Comparison of ENCODE assay signal across 23 cellular contexts in the genomic region with DNA sequence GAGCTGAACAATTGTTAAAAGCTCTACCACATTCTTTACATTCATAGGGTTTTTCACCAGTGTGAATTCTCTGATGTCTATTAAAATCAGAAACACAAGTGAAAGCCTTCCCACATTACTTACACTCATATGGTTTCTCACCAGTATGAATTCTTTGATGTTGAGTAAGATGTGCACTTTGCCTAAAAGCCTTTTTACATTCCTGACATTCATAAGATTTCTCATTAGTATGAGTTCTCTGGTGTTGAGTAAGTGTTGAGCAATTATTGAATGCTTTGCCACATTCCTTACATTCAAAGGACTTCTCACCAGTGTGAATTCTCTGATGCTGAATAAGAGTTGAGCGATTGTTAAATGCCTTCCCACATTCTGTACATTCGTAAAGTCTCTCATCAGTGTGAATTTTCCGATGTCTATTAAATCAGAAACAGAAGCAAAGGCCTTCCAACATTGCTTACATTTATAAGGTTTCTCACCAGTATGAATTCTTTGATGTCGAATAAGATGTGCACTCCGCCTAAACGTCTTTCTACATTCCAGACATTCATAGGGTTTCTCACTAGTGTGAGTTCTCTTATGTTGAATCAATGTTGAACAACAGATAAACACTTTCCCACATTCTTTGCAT. TPM values are rescaled to one million over a fixed set of nuclear protein-coding genes. Genes with fewer than 3 reads are reported as not detected.
DNase-seq lines count a peak whose midpoint lies in the region; ATAC-seq, FAIRE-seq and TF ChIP-seq lines count a peak whose summit lies in the region.
"Had no signal": no experiment of that assay in that cellular context is flagged by ENCODE, and none has a peak within 500 bp of the region (broad histone marks: within the 10 kb centered on the region; RNA-seq: fewer than 3 reads in every experiment).

No MANE protein-coding gene starts in this region.

- no peak overlapping the region for H3K27ac ChIP-seq in CD8-positive, alpha-beta T cell (ENCODE audit: low read depth, low read length)
- no peak overlapping the region for H3K27ac ChIP-seq in HCT116 (ENCODE audit: low read depth, low read length)
- H3K27ac ChIP-seq in K562 (ENCODE audit: extremely low read depth, low read depth, low read length) = no peak overlapping the region
- no peak overlapping the region for H3K27ac ChIP-seq in mesendoderm (ENCODE audit: low read depth, low read length)
- H3K27ac ChIP-seq: KMS-11 had no signal

- intact Hi-C loops in CD8-positive, alpha-beta T cell (cut with DNase I, micrococcal nuclease) = no loop called here
- intact Hi-C loops in HCT116 (cut with micrococcal nuclease) = no loop called here
- intact Hi-C loops in K562 (cut with micrococcal nuclease) = no loop called here

- no peak overlapping the region for H4K8ac ChIP-seq in mesendoderm (ENCODE audit: low read depth, low read length)

- in situ Hi-C loops in K562 (cut with MboI) = no loop called here

- no peak overlapping the region for H3K9ac ChIP-seq in HCT116 (ENCODE audit: low read length)
- no peak overlapping the region for H3K9ac ChIP-seq in K562 (ENCODE audit: insufficient read depth in 1 of 2, low read depth in 2 of 2, low read length in 2 of 2)
- H3K9ac ChIP-seq in mesendoderm (ENCODE audit: low read length) = no peak overlapping the region
- H3K9ac ChIP-seq: KMS-11 had no signal

- no peak overlapping the region for H3K4me2 ChIP-seq in HCT116 (ENCODE audit: low read length)
- H3K4me2 ChIP-seq in K562 (ENCODE audit: insufficient read depth, low read length) = no peak overlapping the region
- H3K4me2 ChIP-seq in mesendoderm (ENCODE audit: low read length) = no peak overlapping the region
- H3K4me2 ChIP-seq: KMS-11 had no signal

- no peak overlapping the region for H2BK5ac ChIP-seq in mesendoderm (ENCODE audit: low read length)

- POLR2A ChIA-PET in CD8-positive, alpha-beta T cell (lab: Charles Lee) = no interaction called here
- POLR2A ChIA-PET in HCT116 (lab: Charles Lee) = no interaction called here
- POLR2A ChIA-PET in K562 (lab: Yijun Ruan, JAX) = no interaction called here

- no peak overlapping the region for H2AFZ ChIP-seq in HCT116 (ENCODE audit: low read depth, low read length, poor library complexity, severe bottlenecking)
- H2AFZ ChIP-seq in K562 (ENCODE audit: low read depth, low read length) = no peak overlapping the region

- no peaks in the 10 kb centered on the region for H3K4me1 Mint-ChIP-seq in CD8-positive, alpha-beta T cell (ENCODE audit: low read depth)
- H3K4me1 Mint-ChIP-seq: H9 had no signal

- H3K4ac ChIP-seq in mesendoderm (ENCODE audit: low read depth, low read length) = no peak overlapping the region

- no peaks in the 10 kb centered on the region for H3K27me3 Mint-ChIP-seq in CD8-positive, alpha-beta T cell (ENCODE audit: low read depth)
- H3K27me3 Mint-ChIP-seq: CD4-positive, alpha-beta T cell had no signal

- H3K27me3 ChIP-seq in CD8-positive, alpha-beta T cell (ENCODE audit: insufficient read depth, low read length) = no peaks in the 10 kb centered on the region
- H3K27me3 ChIP-seq in HCT116 (ENCODE audit: insufficient read depth, low read length) (no peaks in the 10 kb centered on the region), K562 (ENCODE audit: control insufficient read depth in 2 of 2, insufficient read depth in 2 of 2, low read length in 2 of 2) (no peaks in the 10 kb centered on the region), mesendoderm (ENCODE audit: insufficient read depth, low read length, poor library complexity) (no peaks in the 10 kb centered on the region)

- no peak overlapping the region for H2BK120ac ChIP-seq in mesendoderm (ENCODE audit: low read depth, low read length)

- H4K20me1 ChIP-seq in HCT116 (ENCODE audit: insufficient read depth) = no peaks in the 10 kb centered on the region
- H4K20me1 ChIP-seq in K562 (replicated peaks; ENCODE audit: control insufficient read depth, insufficient read depth, low read length) = no peaks in the 10 kb centered on the region

- no peak for TF ChIP-seq CTCF in CD8-positive, alpha-beta T cell (IDR thresholded peaks at IDR 0.05)
- TF ChIP-seq CTCF in HCT116 (IDR thresholded peaks at IDR 0.05 in 2 of 3, conservative IDR thresholded peaks at IDR 0.05 in 1 of 3; ENCODE audit: borderline replicate concordance in 1 of 3, insufficient read depth in 1 of 3, low read depth in 2 of 3, low read length in 2 of 3) (no peak), K562 (IDR thresholded peaks at IDR 0.05 in 2 of 3, conservative IDR thresholded peaks at IDR 0.05 in 1 of 3; ENCODE audit: insufficient read depth in 2 of 3, low read depth in 1 of 3, low read length in 3 of 3) (no peak)

- H3K18ac ChIP-seq in mesendoderm (ENCODE audit: low read length) = no peak overlapping the region

- TF ChIP-seq POLR2A in HCT116 (IDR thresholded peaks at IDR 0.05; ENCODE audit: borderline replicate concordance, extremely low read depth, insufficient read depth, insufficient read length) (no peak), K562 (conservative IDR thresholded peaks at IDR 0.05) (no peak)

- no peak overlapping the region for H2AK5ac ChIP-seq in mesendoderm (ENCODE audit: low read length)

- H3K9me3 ChIP-seq in CD8-positive, alpha-beta T cell (ENCODE audit: low read length) = peaks cover 41% of the 10 kb centered on the region
- peaks cover 16 to 31% of the 10 kb centered on the region in 2 experiments; a peak in 2 of 4 replicates for H3K9me3 ChIP-seq in HCT116 (ENCODE audit: control insufficient read depth in 1 of 2, insufficient read depth in 1 of 2, low read depth in 1 of 2, low read length in 2 of 2)
- peaks cover 4% of the 10 kb centered on the region for H3K9me3 ChIP-seq in K562 (replicated peaks; ENCODE audit: control insufficient read depth, insufficient read depth, low read depth, low read length)

- no peak overlapping the region for H3K23ac ChIP-seq in mesendoderm (ENCODE audit: low read length)

- no peak for DNase-seq in CD8-positive, alpha-beta T cell
- DNase-seq in HCT116 (ENCODE audit: low read depth, low spot score) = no peak
- no peak for DNase-seq in K562 (ENCODE audit: extremely low read depth in 1 of 4, low spot score in 3 of 4)
- DNase-seq in mesendoderm = peak; percentile 30
- DNase-seq in Kasumi-1 (lab: John Stamatoyannopoulos, UW) = no peak
- no peak for DNase-seq in H4 (ENCODE audit: low spot score)
- no peak for DNase-seq in GF-D8 (lab: John Stamatoyannopoulos, UW)
- no peak for DNase-seq in nucleus accumbens (lab: John Stamatoyannopoulos, UW)
- DNase-seq: Calu3; CD4-positive, alpha-beta T cell; DMS53; H9; NCI-H1417 treated with DMSO at 0.1 percent for 48 hours; NCI-H187 treated with DMSO at 0.1 percent for 48 hours; NCI-H226; NCI-H524; NCI-H82; OCI-M1; RPMI8226; SHP77 treated with DMSO at 0.1 percent for 48 hours had no signal

- TF ChIP-seq RAD21 in HCT116 (IDR thresholded peaks at IDR 0.05; ENCODE audit: low read depth) = no peak
- TF ChIP-seq RAD21 in K562 (CRISPR knock-in tag; conservative IDR thresholded peaks at IDR 0.05 in 1 of 2, IDR thresholded peaks at IDR 0.05 in 1 of 2) = no peak

- H3K4me3 Mint-ChIP-seq in CD8-positive, alpha-beta T cell = no peak overlapping the region
- H3K4me3 Mint-ChIP-seq: CD4-positive, alpha-beta T cell; H9 had no signal

- no peaks in the 10 kb centered on the region for H3K4me1 ChIP-seq in CD8-positive, alpha-beta T cell (ENCODE audit: insufficient read depth, low read length)
- no peaks in the 10 kb centered on the region for H3K4me1 ChIP-seq in HCT116 (ENCODE audit: control insufficient read depth in 1 of 2, insufficient read depth in 2 of 2, low read length in 2 of 2)
- no peaks in the 10 kb centered on the region for H3K4me1 ChIP-seq in K562 (replicated peaks in 1 of 2; ENCODE audit: control insufficient read depth in 2 of 2, insufficient read depth in 2 of 2, low read length in 2 of 2)
- H3K4me1 ChIP-seq in mesendoderm (ENCODE audit: control insufficient read depth, low read depth, low read length) = no peaks in the 10 kb centered on the region

- H3K79me2 ChIP-seq in HCT116 (ENCODE audit: insufficient read depth, low read length) (no peaks in the 10 kb centered on the region), K562 (ENCODE audit: control insufficient read depth, insufficient read depth, low read length) (no peaks in the 10 kb centered on the region), mesendoderm (ENCODE audit: control insufficient read depth, insufficient read depth, low read length) (no peaks in the 10 kb centered on the region)

- H3K36me3 Mint-ChIP-seq in CD8-positive, alpha-beta T cell = peaks cover 40% of the 10 kb centered on the region

- no peak overlapping the region for H2BK15ac ChIP-seq in mesendoderm (replicated peaks; ENCODE audit: low read depth)

- BruUV-seq in HCT116 (replicated peaks; lab: Mats Ljungman, UMichigan) (no TSS peak), K562 (replicated peaks; lab: Mats Ljungman, UMichigan) (no TSS peak)

- no peak for ATAC-seq in CD8-positive, alpha-beta T cell
- ATAC-seq in HCT116 (no peak), K562 (no peak)
- ATAC-seq: SK-N-SH treated with all-trans-retinoic acid at 6 μM for 48 hours had no signal

- H3K4me3 ChIP-seq in CD8-positive, alpha-beta T cell (ENCODE audit: low read depth, low read length) = peak overlapping the region; percentile 11
- H3K4me3 ChIP-seq in HCT116 (replicated peaks in 1 of 2; ENCODE audit: low read depth in 1 of 2, low read length in 2 of 2) = no peak overlapping the region
- no peak overlapping the region for H3K4me3 ChIP-seq in K562
- H3K4me3 ChIP-seq in mesendoderm (ENCODE audit: low read length) = no peak overlapping the region

- no peak overlapping the region for H4K5ac ChIP-seq in mesendoderm (ENCODE audit: low read length)

- 2% methylated on average over 6 of the region's 6 CpGs for WGBS in K562 (ENCODE audit: insufficient coverage, low coverage, missing lambda C conversion rate)
- no CpG with 5 or more reads among the region's 6 CpGs for WGBS in mesendoderm (ENCODE audit: extremely low coverage, insufficient coverage, low lambda C conversion rate)

- no peak for TF ChIP-seq EP300 in K562 (IDR thresholded peaks at IDR 0.05; ENCODE audit: low read length)

- H3K9me2 ChIP-seq in HCT116 (ENCODE audit: insufficient read depth) = no peaks in the 10 kb centered on the region

- no peak overlapping the region for H3K27ac Mint-ChIP-seq in CD8-positive, alpha-beta T cell
- H3K27ac Mint-ChIP-seq: CD4-positive, alpha-beta T cell; H9 had no signal

- H3K36me3 ChIP-seq in CD8-positive, alpha-beta T cell (ENCODE audit: insufficient read depth, low read length) = no peaks in the 10 kb centered on the region
- H3K36me3 ChIP-seq in HCT116 (ENCODE audit: control insufficient read depth in 1 of 2, insufficient read depth in 2 of 2, low read length in 2 of 2) = no peaks in the 10 kb centered on the region; a peak in 1 of 4 replicates
- H3K36me3 ChIP-seq in K562 (ENCODE audit: control insufficient read depth, insufficient read depth, low read length) = no peaks in the 10 kb centered on the region
- no peaks in the 10 kb centered on the region for H3K36me3 ChIP-seq in mesendoderm (ENCODE audit: control insufficient read depth, insufficient read depth, low read length)

- H3K9me1 ChIP-seq in K562 (ENCODE audit: control insufficient read depth, insufficient read depth, low read length) = no peaks in the 10 kb centered on the region

- FAIRE-seq in K562 (lab: Jason Lieb, UNC) = no peak
- FAIRE-seq: A204.1 had no signal

- RAD21 ChIA-PET in HCT116 (lab: Charles Lee; ENCODE audit: low non-redundant PET in 1 of 2, low total read pairs in 2 of 2, uncharacterized antibody in 2 of 2, unreplicated experiment in 2 of 2) = no interaction called here

- H3K56ac ChIP-seq in mesendoderm (ENCODE audit: low read length) = no peak overlapping the region

- peaks cover 38% of the 10 kb centered on the region for H3K9me3 Mint-ChIP-seq in CD8-positive, alpha-beta T cell

- CTCF ChIA-PET in CD8-positive, alpha-beta T cell (lab: Charles Lee) = no interaction called here
- CTCF ChIA-PET in HCT116 (lab: Charles Lee) = no interaction called here
- CTCF ChIA-PET in K562 (lab: Yijun Ruan, JAX; ENCODE audit: low intra/inter-chr PET ratio) = no interaction called here

- no peaks in the 10 kb centered on the region for H3K79me1 ChIP-seq in mesendoderm (ENCODE audit: low read length)

RNA-seq across cellular contexts. Expression of a gene that starts 14.2 kb away (rescaled TPM):
- total RNA-seq in CD8-positive, alpha-beta T cell = 10 to 100 TPM; 16.9 to 20.0 TPM
- total RNA-seq in HCT116 (2021; ENCODE audit: unreplicated experiment) (4.7 TPM), K562 (2014; rRNA removed) (5.6 and 8.1 TPM in 2 replicates), K562 (2014; rRNA removed; fragmentation: Illumina TruSeq; extraction: Trizol) (8.7 and 10.0 TPM in 2 replicates), K562 (2015; rRNA removed; fragmentation: Illumina TruSeq; extraction: Trizol) (10.6 and 11.3 TPM in 2 replicates), K562 (2021) (6.4 and 7.2 TPM in 2 replicates)
- polyA plus RNA-seq in HCT116 (2012) = 0.94 and 1.7 TPM in 2 replicates
- 10.3 and 14.3 TPM in 2 replicates for total RNA-seq in K562 (2011; cell fraction: chromatin; rRNA removed; ENCODE audit: low replicate concordance)
- total RNA-seq in K562 (2011; cell fraction: nucleolus; rRNA removed) = 5.2 and 8.0 TPM in 2 replicates
- total RNA-seq in K562 (2011; cell fraction: nucleoplasm; rRNA removed) = 8.7 and 10.7 TPM in 2 replicates
- polyA plus RNA-seq in K562 (2011; rRNA removed) (1.2 and 4.9 TPM in 2 replicates), K562 (2014; fragmentation: Illumina TruSeq; extraction: Trizol) (3.8 and 4.2 TPM in 2 replicates), K562 (2014; fragmentation: Nextera tagmentation; extraction: Ambion mirVana) (1 to 10 TPM; 1.1 TPM), K562 (2014; rRNA removed) (2.8 and 3.5 TPM in 2 replicates)
- 0.38 and 1.4 TPM in 2 replicates for polyA plus RNA-seq in K562 (2011; cell fraction: cytosol; rRNA removed)
- polyA plus RNA-seq in K562 (2011; cell fraction: nucleus; rRNA removed) = 2.0 and 7.2 TPM in 2 replicates
- 3.0 and 3.9 TPM in 2 replicates for polyA plus RNA-seq in K562 (2012)
- 2.9 and 9.9 TPM in 2 replicates for polyA minus RNA-seq in K562 (2011; rRNA and poly(A)+ RNA removed)
- polyA minus RNA-seq in K562 (2011; cell fraction: cytosol; rRNA and poly(A)+ RNA removed) = 1.1 and 3.4 TPM in 2 replicates
- polyA minus RNA-seq in K562 (2011; cell fraction: nucleus; rRNA and poly(A)+ RNA removed) = 3.8 and 6.1 TPM in 2 replicates
- 1.6 TPM for polyA plus RNA-seq in mesendoderm (2013, experiment 1 of 2)
- 1.7 TPM for polyA plus RNA-seq in mesendoderm (2013, experiment 2 of 2)
- total RNA-seq in H4 (2014; rRNA removed; shearing (Covaris generic)) = 5.4 and 15.2 TPM in 2 replicates

RNA-seq across cellular contexts. Expression of a gene that starts 50.1 kb away (rescaled TPM):
- total RNA-seq in CD8-positive, alpha-beta T cell = 1 to 10 TPM; 2.9 to 3.3 TPM
- total RNA-seq in HCT116 (2021; ENCODE audit: unreplicated experiment) (7.1 TPM), K562 (2014; rRNA removed) (2.4 and 2.7 TPM in 2 replicates), K562 (2014; rRNA removed; fragmentation: Illumina TruSeq; extraction: Trizol) (3.6 and 3.9 TPM in 2 replicates), K562 (2015; rRNA removed; fragmentation: Illumina TruSeq; extraction: Trizol) (3.7 and 3.8 TPM in 2 replicates), K562 (2021) (5.1 and 5.7 TPM in 2 replicates)
- 2.5 and 3.4 TPM in 2 replicates for polyA plus RNA-seq in HCT116 (2012)
- 3.2 and 7.5 TPM in 2 replicates for total RNA-seq in K562 (2011; cell fraction: chromatin; rRNA removed; ENCODE audit: low replicate concordance)
- total RNA-seq in K562 (2011; cell fraction: nucleolus; rRNA removed) = 3.2 and 3.3 TPM in 2 replicates
- total RNA-seq in K562 (2011; cell fraction: nucleoplasm; rRNA removed) = 4.8 and 6.3 TPM in 2 replicates
- polyA plus RNA-seq in K562 (2011; rRNA removed) (0.91 and 4.3 TPM in 2 replicates), K562 (2014; fragmentation: Illumina TruSeq; extraction: Trizol) (3.0 and 3.2 TPM in 2 replicates), K562 (2014; fragmentation: Nextera tagmentation; extraction: Ambion mirVana) (under 1 TPM; 0.65 to 0.96 TPM), K562 (2014; rRNA removed) (3.1 and 4.3 TPM in 2 replicates)
- 0.46 and 1.9 TPM in 2 replicates for polyA plus RNA-seq in K562 (2011; cell fraction: cytosol; rRNA removed)
- polyA plus RNA-seq in K562 (2011; cell fraction: nucleus; rRNA removed) = 1.5 and 5.6 TPM in 2 replicates
- 2.5 and 3.4 TPM in 2 replicates for polyA plus RNA-seq in K562 (2012)
- polyA minus RNA-seq in K562 (2011; rRNA and poly(A)+ RNA removed) = 2.1 and 6.3 TPM in 2 replicates
- polyA minus RNA-seq in K562 (2011; cell fraction: cytosol; rRNA and poly(A)+ RNA removed) = 0.91 and 2.9 TPM in 2 replicates
- polyA minus RNA-seq in K562 (2011; cell fraction: nucleus; rRNA and poly(A)+ RNA removed) = 0.78 and 1.9 TPM in 2 replicates
- 5.6 TPM for polyA plus RNA-seq in mesendoderm (2013, experiment 1 of 2)
- 5.6 TPM for polyA plus RNA-seq in mesendoderm (2013, experiment 2 of 2)
- total RNA-seq in H4 (2014; rRNA removed; shearing (Covaris generic)) = 2.3 and 7.0 TPM in 2 replicates
